In the genomic region with DNA sequence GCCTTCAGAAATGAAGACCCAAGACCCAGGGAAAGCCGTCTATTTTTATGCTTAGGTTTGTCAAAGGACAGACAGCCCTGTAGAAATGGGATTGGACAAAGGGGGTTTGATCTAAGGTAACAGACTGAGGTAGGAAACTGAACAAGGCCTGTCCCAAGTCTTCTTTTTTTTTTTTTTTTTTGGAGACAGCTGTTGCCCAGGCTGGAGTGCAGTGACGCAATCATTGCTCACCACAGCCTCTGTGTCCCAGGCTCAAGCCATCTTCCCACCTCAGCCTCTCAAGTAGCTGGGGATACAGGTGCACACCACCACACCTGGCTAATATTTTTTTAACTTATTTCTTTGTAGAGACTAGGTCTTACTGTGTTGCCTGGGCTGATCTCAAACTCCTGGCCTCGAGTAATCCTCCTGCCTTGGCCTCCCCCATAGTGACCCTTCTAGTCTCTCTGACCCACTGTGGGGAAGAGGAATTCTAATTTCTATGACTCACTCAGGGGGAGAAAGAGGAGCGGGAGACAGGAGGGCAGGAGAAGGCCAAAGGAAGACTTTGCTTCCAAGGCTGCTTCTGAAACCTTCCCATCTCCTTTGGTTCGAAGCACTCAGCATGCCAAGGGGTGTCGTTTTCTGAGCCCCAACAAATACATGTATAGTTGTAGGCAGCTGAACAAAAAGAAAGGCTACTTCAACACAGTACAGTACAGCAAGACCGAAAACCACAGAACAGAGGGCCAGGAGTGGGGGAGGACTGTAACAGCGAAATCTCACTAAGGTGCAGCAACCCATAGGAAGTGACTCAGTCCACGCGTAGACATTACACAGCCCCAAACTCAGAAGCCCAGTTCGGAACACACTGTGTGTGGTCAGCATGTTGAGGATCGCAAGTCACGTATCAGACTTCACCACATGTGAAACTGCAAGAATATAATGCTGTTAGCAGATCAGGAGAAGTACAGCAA, we compare ENCODE assay signal across 8 cellular contexts.
DNase-seq lines count a peak whose midpoint lies in the region; ATAC-seq and TF ChIP-seq lines count a peak whose summit lies in the region.

No MANE protein-coding gene starts in this region.

- no peak for TF ChIP-seq CTCF in RWPE1 (conservative IDR thresholded peaks at IDR 0.05; ENCODE audit: low read depth)

- no peak overlapping the region for H3K27ac ChIP-seq in RWPE1

- CTCF ChIA-PET in RWPE1 (lab: Yijun Ruan, JAX) = no interaction called here

- POLR2A ChIA-PET in RWPE1 (lab: Yijun Ruan, JAX; ENCODE audit: low non-redundant PET) = interaction anchor here (0.6 kb wide), 1 partner anchor 12 kb away, joined by 5 read pairs; no protein-coding TSS in a partner anchor

- peak; percentile 89 for ATAC-seq in GM19035 (IDR thresholded peaks at IDR 0.05; ENCODE audit: unreplicated experiment)
- peak; percentile 75 for ATAC-seq in HG03135 (IDR thresholded peaks at IDR 0.05; ENCODE audit: unreplicated experiment)

- DNase-seq in T-helper 9 cell (peak; percentile 23), brain pericyte (ENCODE audit: low read depth, low spot score) (peak; percentile 30), NCI-H1436 (lab: John Stamatoyannopoulos, UW) (no peak), anterior cingulate cortex (lab: John Stamatoyannopoulos, UW) (no peak), RWPE1 (ENCODE audit: low spot score) (no peak)
- peak; percentile 20 to 26 for DNase-seq in stimulated activated CD4-positive, alpha-beta T cell treated with anti-CD3 and anti-CD28 coated beads, Interleukin-15, amount 100 ng/mL, for 1 hour (ENCODE audit: low read depth in 1 of 2, low spot score in 1 of 2)

Comparison
In these comparisons a context has a peak if more than half of its experiments do, and no peak if none do; other contexts are left out.
1. DNase-seq: peak in T-helper 9 cell (single experiment), brain pericyte (single experiment) and stimulated activated CD4-positive, alpha-beta T cell treated with anti-CD3 and anti-CD28 coated beads, Interleukin-15, amount 100 ng/mL, for 1 hour (2 of 2); none in NCI-H1436 (single experiment), anterior cingulate cortex (0 of 58) and RWPE1 (single experiment).